In genomic region chr12:111812881-111813741, GRCh38 we compare ENCODE assay signal across 8 cellular contexts. TPM values are rescaled to one million over a fixed set of nuclear protein-coding genes. Genes with fewer than 3 reads are reported as not detected.
DNase-seq lines count a peak whose midpoint lies in the region; ATAC-seq and TF ChIP-seq lines count a peak whose summit lies in the region.

No MANE protein-coding gene starts in this region.

- no peaks in the 10 kb centered on the region for H3K27me3 Mint-ChIP-seq in chondrocyte (ENCODE audit: low read depth)

- no peak overlapping the region for H3K4me3 Mint-ChIP-seq in chondrocyte (ENCODE audit: unreplicated experiment)

- no peaks in the 10 kb centered on the region for H3K9me3 Mint-ChIP-seq in chondrocyte (ENCODE audit: low read depth)

- TF ChIP-seq CTCF in chondrocyte (IDR thresholded peaks at IDR 0.05), result peak; percentile 91

- peak; percentile 78 for ATAC-seq in HG03280 (IDR thresholded peaks at IDR 0.05; ENCODE audit: unreplicated experiment)
- ATAC-seq in GM19455 (IDR thresholded peaks at IDR 0.05; ENCODE audit: unreplicated experiment), result no peak

- H3K27ac Mint-ChIP-seq in chondrocyte (ENCODE audit: unreplicated experiment), result no peak overlapping the region

- H3K36me3 Mint-ChIP-seq in chondrocyte (ENCODE audit: low read depth), result peaks cover 10% of the 10 kb centered on the region

- H3K4me1 Mint-ChIP-seq in chondrocyte (ENCODE audit: low read depth), result peaks cover 5% of the 10 kb centered on the region

- peak; percentile 90 for DNase-seq in ELR (ENCODE audit: low read depth)
- peak; percentile 61 to 80 for DNase-seq in NCI-H524 (lab: John Stamatoyannopoulos, UW)
- DNase-seq in activated CD4-positive, alpha-beta T cell treated with anti-CD3 and anti-CD28 coated beads for 24 hours (ENCODE audit: low read depth in 2 of 2), result peak; percentile 45 to 51
- DNase-seq in chondrocyte (ENCODE audit: low spot score), result no peak
- peak; percentile 92 for DNase-seq in left kidney (ENCODE audit: low read depth, low spot score)
- peak; percentile 42 for DNase-seq in stimulated activated CD4-positive, alpha-beta T cell treated with anti-CD3 and anti-CD28 coated beads, Interleukin-2, amount 100 ng/mL, for 4 hours (ENCODE audit: low read depth)

RNA-seq across cellular contexts. Expression of gene MAPKAPK5, which starts 28.9 kb away (rescaled TPM):
- 30.1 to 31.9 TPM (median 31.6 TPM) in 3 replicates for total RNA-seq in chondrocyte

RNA-seq across cellular contexts. Expression of gene ALDH2, which starts 46.4 kb away (rescaled TPM):
- total RNA-seq in chondrocyte, result 42.0 to 73.8 TPM (median 73.3 TPM) in 3 replicates
